In genomic region chr18:47755102-47755456, GRCh38 we compare ENCODE assay signal across 10 cellular contexts.
"Had no signal": no experiment of that assay in that cellular context is flagged by ENCODE, and none has a peak within 500 bp of the region (broad histone marks: within the 10 kb centered on the region; RNA-seq: fewer than 3 reads in every experiment).

No MANE protein-coding gene starts in this region.

- H3K4me2 ChIP-seq: PC-9 had no signal

- H3K9me3 ChIP-seq: Peyer's patch, SJCRH30 had no signal

- H3K9ac ChIP-seq: KMS-11 had no signal

- H3K4me1 ChIP-seq: Peyer's patch, SJCRH30 had no signal

- H3K27ac ChIP-seq: KMS-11, PC-9, Peyer's patch, SJCRH30 had no signal

- H3K4me3 ChIP-seq: PC-9, Peyer's patch, SJCRH30 had no signal

- H3K36me3 ChIP-seq: Peyer's patch, SJCRH30 had no signal

- DNase-seq: Kasumi-1, MV-4-11, NCI-H1436 treated with DMSO at 0.1 percent for 48 hours, NCI-H187 treated with DMSO at 0.1 percent for 48 hours, NCI-H446 treated with DMSO at 0.1 percent for 48 hours had no signal

- H2AFZ ChIP-seq: PC-9 had no signal

- ATAC-seq: Right ventricle myocardium inferior had no signal

- H3K27me3 ChIP-seq: Peyer's patch, SJCRH30 had no signal
